In the genomic region with DNA sequence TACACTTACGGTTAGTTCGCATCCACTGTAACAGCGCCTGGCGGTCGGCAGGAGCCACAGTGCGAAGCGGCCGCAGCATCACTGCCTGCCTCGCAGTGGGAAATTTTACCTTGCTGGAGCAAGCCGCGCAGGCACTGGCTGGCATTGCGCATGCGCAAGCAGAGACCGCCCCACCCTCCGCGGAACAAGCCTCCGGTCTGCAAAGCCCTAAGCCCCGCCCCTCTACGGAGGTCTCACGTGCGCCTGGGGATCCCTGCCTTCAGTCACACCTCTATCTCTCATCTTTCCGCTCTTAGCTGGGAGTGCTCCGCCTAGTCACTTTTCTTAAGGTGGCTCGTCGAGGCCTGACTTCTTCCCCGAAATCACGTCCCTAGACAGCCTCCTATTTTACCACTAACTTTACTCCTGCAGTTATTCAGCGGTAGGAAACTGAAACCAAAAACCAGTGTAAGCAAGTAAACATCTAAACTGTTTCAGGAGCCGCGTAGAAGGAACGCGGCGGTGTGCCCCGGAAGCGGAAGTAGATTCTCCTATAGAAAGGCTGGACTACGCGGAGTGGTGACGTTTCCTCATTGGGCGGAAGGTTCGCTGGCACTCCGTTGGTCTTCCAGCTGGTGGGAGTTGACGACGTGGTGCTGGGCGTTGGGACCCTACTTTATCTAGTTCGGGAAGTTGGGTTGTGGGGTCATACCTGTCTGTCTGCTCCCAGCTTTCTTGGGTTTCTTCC, we compare ENCODE assay signal across 8 cellular contexts. TPM values are rescaled to one million over a fixed set of nuclear protein-coding genes. Genes with fewer than 3 reads are reported as not detected.
DNase-seq lines count a peak whose midpoint lies in the region; ATAC-seq lines count a peak whose summit lies in the region.

A gene (plus strand): TSS at position 572 of the 727 bp plus-strand sequence. CDS start 13,718 bp downstream, outside the sequence.

- no peak within 1 kb of the TSS for H3K27ac Mint-ChIP-seq in activated CD4-positive, alpha-beta T cell treated with anti-CD3 and anti-CD28 coated beads, Interleukin-2, amount 10 ng/mL, durations not matched to agents 7 days and 5 days

- ATAC-seq in GM19372 (IDR thresholded peaks at IDR 0.05; ENCODE audit: low read depth, unreplicated experiment) (peak; percentile 77), HG03521 (IDR thresholded peaks at IDR 0.05; ENCODE audit: unreplicated experiment) (peak; percentile 77)

- peaks cover 10% of the 10 kb centered on the region for H3K36me3 Mint-ChIP-seq in activated CD4-positive, alpha-beta T cell treated with anti-CD3 and anti-CD28 coated beads, Interleukin-2, amount 10 ng/mL, durations not matched to agents 7 days and 5 days (ENCODE audit: low read depth)

- POLR2A ChIA-PET in activated CD4-positive, alpha-beta T cell treated with anti-CD3 and anti-CD28 coated beads, Interleukin-2, amount 10 ng/mL, durations not matched to agents 7 days and 5 days (lab: Charles Lee) = interaction anchor here (0.7 to 2.1 kb wide), 3 partner anchors 63 to 422 kb away, joined by 5 to 8 read pairs (median 6); a partner anchor contains a TSS

- DNase-seq in CD1c-positive myeloid dendritic cell (ENCODE audit: extremely low spot score) = peak; percentile 98
- peak; percentile 99 for DNase-seq in NCI-H69 (lab: John Stamatoyannopoulos, UW)
- peak; percentile 100 for DNase-seq in activated CD4-positive, alpha-beta T cell treated with anti-CD3 and anti-CD28 coated beads, Interleukin-2, amount 10 ng/mL, durations not matched to agents 7 days and 5 days
- peak; percentile 96 for DNase-seq in dedifferentiated amniotic fluid mesenchymal stem cell (ENCODE audit: extremely low spot score)
- DNase-seq in left kidney (ENCODE audit: low read depth, low spot score) = peak; percentile 99
- peak; percentile 100 for DNase-seq in stimulated activated CD4-positive, alpha-beta T cell treated with anti-CD3 and anti-CD28 coated beads, Interleukin-2, amount 100 ng/mL, for 24 hours

- CTCF ChIA-PET in activated CD4-positive, alpha-beta T cell treated with anti-CD3 and anti-CD28 coated beads, Interleukin-2, amount 10 ng/mL, durations not matched to agents 7 days and 5 days (lab: Charles Lee) = interaction anchor here (0.6 to 1.4 kb wide), 5 partner anchors 10 to 426 kb away, joined by 3 to 4 read pairs (median 3); a partner anchor contains a TSS

- H3K4me3 Mint-ChIP-seq in activated CD4-positive, alpha-beta T cell treated with anti-CD3 and anti-CD28 coated beads, Interleukin-2, amount 10 ng/mL, durations not matched to agents 7 days and 5 days = no peak within 1 kb of the TSS

- H3K9me3 Mint-ChIP-seq in activated CD4-positive, alpha-beta T cell treated with anti-CD3 and anti-CD28 coated beads, Interleukin-2, amount 10 ng/mL, durations not matched to agents 7 days and 5 days = no peaks in the 10 kb centered on the region

- H3K27me3 Mint-ChIP-seq in activated CD4-positive, alpha-beta T cell treated with anti-CD3 and anti-CD28 coated beads, Interleukin-2, amount 10 ng/mL, durations not matched to agents 7 days and 5 days = no peaks in the 10 kb centered on the region

- H3K4me1 Mint-ChIP-seq in activated CD4-positive, alpha-beta T cell treated with anti-CD3 and anti-CD28 coated beads, Interleukin-2, amount 10 ng/mL, durations not matched to agents 7 days and 5 days = peaks cover 16% of the 10 kb centered on the region

RNA-seq across cellular contexts. Expression of the gene that starts here (rescaled TPM):
- 10 to 100 TPM; 58.0 to 60.1 TPM for total RNA-seq in activated CD4-positive, alpha-beta T cell treated with anti-CD3 and anti-CD28 coated beads, Interleukin-2, amount 10 ng/mL, durations not matched to agents 7 days and 5 days

Comparison
In these comparisons a context has a peak if more than half of its experiments do, and no peak if none do; other contexts are left out.
1. Peak in every context shown above with its lines: DNase-seq and ATAC-seq.